In the genomic region with DNA sequence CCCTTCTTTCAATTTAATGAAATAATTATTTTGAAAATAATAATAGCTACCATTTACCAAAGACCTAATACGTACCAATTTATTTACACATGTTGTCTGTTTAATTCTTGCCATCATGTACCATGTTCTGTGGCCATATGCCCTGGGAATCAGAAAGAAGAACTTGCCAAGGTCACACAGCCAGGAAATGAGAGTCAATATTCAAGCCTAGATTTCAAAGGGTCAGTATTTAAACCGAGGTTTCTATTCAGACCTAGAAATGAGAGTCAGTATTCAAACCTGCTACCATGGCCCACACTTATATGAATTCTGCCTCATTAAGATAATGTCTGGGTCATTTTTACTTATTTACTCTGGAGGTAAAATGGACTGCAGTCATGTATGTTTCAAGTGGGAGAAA, we compare ENCODE assay signal across 14 cellular contexts.
DNase-seq lines count a peak whose midpoint lies in the region; ATAC-seq, FAIRE-seq and TF ChIP-seq lines count a peak whose summit lies in the region.
"Had no signal": no experiment of that assay in that cellular context is flagged by ENCODE, and none has a peak within 500 bp of the region (broad histone marks: within the 10 kb centered on the region; RNA-seq: fewer than 3 reads in every experiment).

No MANE protein-coding gene starts in this region.

- POLR2A ChIA-PET in HepG2 (lab: Yijun Ruan, JAX) = no interaction called here
- POLR2A ChIA-PET in CD8-positive, alpha-beta memory T cell (lab: Charles Lee) = no interaction called here

- CTCF ChIA-PET in HepG2 (lab: Yijun Ruan, JAX; ENCODE audit: low intra/inter-chr PET ratio, low total read pairs) = no interaction called here
- CTCF ChIA-PET in CD8-positive, alpha-beta memory T cell (lab: Charles Lee) = interaction anchor here (1.3 kb wide), 1 partner anchor 59 kb away, joined by 3 read pairs; no protein-coding TSS in a partner anchor

- H3K27ac Mint-ChIP-seq in GM23338 (no peak overlapping the region), glutamatergic neuron (ENCODE audit: unreplicated experiment) (no peak overlapping the region)
- no peak overlapping the region for H3K27ac Mint-ChIP-seq in CD8-positive, alpha-beta memory T cell
- H3K27ac Mint-ChIP-seq: activated T-cell treated with anti-CD3 and anti-CD28 coated beads, Interleukin-2, amount 50 U/mL, for 24 hours; T-helper 1 cell treated with Interleukin-12 subunit alpha and Interleukin-12 subunit beta and Interleukin-4 antibody, amounts not matched to agents 30 μg/mL and 1 μg/mL, for 36 hours had no signal

- no peaks in the 10 kb centered on the region for H3K9me2 ChIP-seq in GM23338 (ENCODE audit: insufficient read depth)

- H3K79me2 ChIP-seq in HepG2 (ENCODE audit: insufficient read depth, low read length) (no peaks in the 10 kb centered on the region), GM23338 (replicated peaks; ENCODE audit: insufficient read depth) (no peaks in the 10 kb centered on the region)
- H3K79me2 ChIP-seq: parathyroid adenoma had no signal

- in situ Hi-C loops in HepG2 (cut with HindIII; ENCODE audit: extremely low pct_ligation_motif_present, low pct_unique_long_range_greater_than_20kb) = no loop called here

- peak; percentile 46 for FAIRE-seq in HepG2 (lab: Jason Lieb, UNC)

- H3K9me3 ChIP-seq in HepG2 (ENCODE audit: low read length) = no peaks in the 10 kb centered on the region
- H3K9me3 ChIP-seq in CD8-positive, alpha-beta memory T cell (ENCODE audit: low read length) = no peaks in the 10 kb centered on the region

- TF ChIP-seq POLR2A in HepG2 (IDR thresholded peaks at IDR 0.05; ENCODE audit: insufficient read depth in 1 of 2, low read depth in 2 of 2, low read length in 2 of 2) = no peak

- ATAC-seq in GM19463 (IDR thresholded peaks at IDR 0.05; ENCODE audit: unreplicated experiment) = peak; percentile 36
- ATAC-seq in HG03196 (IDR thresholded peaks at IDR 0.05; ENCODE audit: unreplicated experiment) = peak; percentile 42
- peak; percentile 52 for ATAC-seq in HepG2
- no peak for ATAC-seq in GM23338

- peak overlapping the region; percentile 86 for H3K27ac ChIP-seq in C4-2B
- H3K27ac ChIP-seq in HepG2 (ENCODE audit: extremely low read length, insufficient read depth, low read length) = peak overlapping the region; percentile 47
- no peak overlapping the region for H3K27ac ChIP-seq in GM23338 (ENCODE audit: low read depth)
- H3K27ac ChIP-seq in CD8-positive, alpha-beta memory T cell (ENCODE audit: low read depth, low read length) = no peak overlapping the region
- H3K27ac ChIP-seq: parathyroid adenoma had no signal

- H3K4me1 ChIP-seq in HepG2 (ENCODE audit: insufficient read depth, low read length) (peaks cover 22% of the 10 kb centered on the region), GM23338 (ENCODE audit: insufficient read depth) (no peaks in the 10 kb centered on the region)
- no peaks in the 10 kb centered on the region for H3K4me1 ChIP-seq in CD8-positive, alpha-beta memory T cell (ENCODE audit: insufficient read depth, low read length)
- H3K4me1 ChIP-seq: parathyroid adenoma had no signal

- DNase-seq in HepG2 (ENCODE audit: low spot score) (no peak), NCI-H510A treated with DMSO at 0.1 percent for 48 hours (lab: John Stamatoyannopoulos, UW) (no peak), GM23338 (ENCODE audit: low spot score) (no peak), glutamatergic neuron (no peak)
- DNase-seq in CD8-positive, alpha-beta memory T cell = no peak
- DNase-seq: activated CD4-positive, alpha-beta T cell treated with anti-CD3 and anti-CD28 coated beads for 1 hour; activated T-cell treated with anti-CD3 and anti-CD28 coated beads, Interleukin-2, amount 50 U/mL, for 24 hours; NCI-H526 treated with DMSO at 0.1 percent for 48 hours had no signal

- H3K36me3 Mint-ChIP-seq in GM23338 (ENCODE audit: low read depth) (no peaks in the 10 kb centered on the region), glutamatergic neuron (ENCODE audit: unreplicated experiment) (no peaks in the 10 kb centered on the region)
- H3K36me3 Mint-ChIP-seq in CD8-positive, alpha-beta memory T cell = no peaks in the 10 kb centered on the region
- H3K36me3 Mint-ChIP-seq: type B pancreatic cell had no signal

- no peak overlapping the region; the same call in 1 of the 2 replicates for H3K9ac ChIP-seq in HepG2 (ENCODE audit: insufficient read depth, low read depth, low read length)
- H3K9ac ChIP-seq: parathyroid adenoma had no signal

- H3K27me3 Mint-ChIP-seq in GM23338 (ENCODE audit: insufficient read depth, low read depth, poor library complexity) (peaks cover 4% of the 10 kb centered on the region), glutamatergic neuron (ENCODE audit: unreplicated experiment) (no peaks in the 10 kb centered on the region)
- H3K27me3 Mint-ChIP-seq in CD8-positive, alpha-beta memory T cell = no peaks in the 10 kb centered on the region
- H3K27me3 Mint-ChIP-seq: activated T-cell treated with anti-CD3 and anti-CD28 coated beads, Interleukin-2, amount 50 U/mL, for 24 hours; type B pancreatic cell had no signal

- no peaks in the 10 kb centered on the region for H3K36me3 ChIP-seq in HepG2 (replicated peaks in 1 of 2; ENCODE audit: control insufficient read depth in 1 of 2, insufficient read depth in 2 of 2, low read length in 2 of 2)
- no peaks in the 10 kb centered on the region for H3K36me3 ChIP-seq in GM23338 (ENCODE audit: insufficient read depth)
- no peaks in the 10 kb centered on the region for H3K36me3 ChIP-seq in CD8-positive, alpha-beta memory T cell (ENCODE audit: insufficient read depth, low read length)

- H2AFZ ChIP-seq in HepG2 (ENCODE audit: low read length) (no peak overlapping the region), GM23338 (no peak overlapping the region)

- TF ChIP-seq EP300 in HepG2 (IDR thresholded peaks at IDR 0.05; ENCODE audit: low read depth in 2 of 2, low read length in 2 of 2) (no peak), HepG2 (CRISPR knock-in tag; IDR thresholded peaks at IDR 0.05; ENCODE audit: borderline replicate concordance) (no peak)

- TF ChIP-seq RAD21 in HepG2 (CRISPR knock-in tag; IDR thresholded peaks at IDR 0.05) = no peak

- H3K4me1 Mint-ChIP-seq in GM23338 = no peaks in the 10 kb centered on the region
- H3K4me1 Mint-ChIP-seq in glutamatergic neuron (ENCODE audit: low read depth, unreplicated experiment) = no peaks in the 10 kb centered on the region
- H3K4me1 Mint-ChIP-seq in CD8-positive, alpha-beta memory T cell = peaks cover 0 to 10% (median 0%) of the 10 kb centered on the region in 3 donors

- no peaks in the 10 kb centered on the region for H3K9me3 Mint-ChIP-seq in GM23338
- H3K9me3 Mint-ChIP-seq in glutamatergic neuron (ENCODE audit: unreplicated experiment) = no peaks in the 10 kb centered on the region
- H3K9me3 Mint-ChIP-seq in CD8-positive, alpha-beta memory T cell = no peaks in the 10 kb centered on the region
- H3K9me3 Mint-ChIP-seq: activated T-cell treated with anti-CD3 and anti-CD28 coated beads, Interleukin-2, amount 50 U/mL, for 24 hours; T-helper 1 cell treated with Interleukin-12 subunit alpha and Interleukin-12 subunit beta and Interleukin-4 antibody, amounts not matched to agents 30 μg/mL and 1 μg/mL, for 36 hours; type B pancreatic cell had no signal

- no peak overlapping the region for H3K4me3 Mint-ChIP-seq in GM23338
- no peak overlapping the region for H3K4me3 Mint-ChIP-seq in glutamatergic neuron (ENCODE audit: unreplicated experiment)
- no peak overlapping the region for H3K4me3 Mint-ChIP-seq in CD8-positive, alpha-beta memory T cell
- H3K4me3 Mint-ChIP-seq: activated T-cell treated with anti-CD3 and anti-CD28 coated beads, Interleukin-2, amount 50 U/mL, for 24 hours; T-helper 1 cell treated with Interleukin-12 subunit alpha and Interleukin-12 subunit beta and Interleukin-4 antibody, amounts not matched to agents 30 μg/mL and 1 μg/mL, for 36 hours had no signal

- intact Hi-C loops in HepG2 (cut with micrococcal nuclease; ENCODE audit: unreplicated experiment) = no loop called here

- no TSS peak for BruUV-seq in HepG2 (replicated peaks; lab: Mats Ljungman, UMichigan)

- no peaks in the 10 kb centered on the region for H4K20me1 ChIP-seq in HepG2 (ENCODE audit: insufficient read depth, low read length)
- no peaks in the 10 kb centered on the region for H4K20me1 ChIP-seq in GM23338 (replicated peaks; ENCODE audit: insufficient read depth)

- peak overlapping the region; percentile 74 for H3K4me2 ChIP-seq in HepG2 (ENCODE audit: low read depth, low read length)
- H3K4me2 ChIP-seq in GM23338 = no peak overlapping the region

- WGBS in HepG2 (ENCODE audit: low lambda C conversion rate) = 1% methylated on average over 2 of the region's 2 CpGs

- no peaks in the 10 kb centered on the region for H3K27me3 ChIP-seq in HepG2 (ENCODE audit: control insufficient read depth in 1 of 2, insufficient read depth in 2 of 2, low read length in 2 of 2)
- H3K27me3 ChIP-seq in GM23338 (ENCODE audit: insufficient read depth) = no peaks in the 10 kb centered on the region
- no peaks in the 10 kb centered on the region for H3K27me3 ChIP-seq in CD8-positive, alpha-beta memory T cell (ENCODE audit: insufficient read depth, low read length, poor library complexity, severe bottlenecking)

- H3K4me3 ChIP-seq in HepG2 (replicated peaks in 1 of 3; ENCODE audit: insufficient read depth in 1 of 3, low read depth in 2 of 3, low read length in 3 of 3) (peak overlapping the region in 2 of 3 experiments; percentile 47 to 54; a peak in 4 of 6 replicates), GM23338 (no peak overlapping the region)
- H3K4me3 ChIP-seq in CD8-positive, alpha-beta memory T cell (ENCODE audit: low read length) = no peak overlapping the region

- no peak for TF ChIP-seq CTCF in C4-2B (conservative IDR thresholded peaks at IDR 0.05)
- TF ChIP-seq CTCF in HepG2 (CRISPR knock-in tag; IDR thresholded peaks at IDR 0.05) = no peak
- TF ChIP-seq CTCF in GM23338 (conservative IDR thresholded peaks at IDR 0.05; ENCODE audit: low read depth in 2 of 2) = no peak
- TF ChIP-seq CTCF in glutamatergic neuron (IDR thresholded peaks at IDR 0.05; ENCODE audit: partially characterized antibody, unreplicated experiment) = no peak

- no peaks in the 10 kb centered on the region for H3F3A ChIP-seq in GM23338 (replicated peaks; ENCODE audit: low read depth)

TF ChIP-seq in HepG2, 621 proteins besides CTCF, POLR2A, EP300 and RAD21 (continues in another document):
- TF ChIP-seq ZNF772 (CRISPR knock-in tag; IDR thresholded peaks at IDR 0.05) = 0 out of 2 replicates have a peak, but pooled peaks have one; percentile 15
- 0 out of 2 replicates have a peak, but pooled peaks have one; percentile 52 for TF ChIP-seq ELF4 (CRISPR knock-in tag; IDR thresholded peaks at IDR 0.05; ENCODE audit: borderline replicate concordance)

TF ChIP-seq in GM23338, 12 proteins besides CTCF, POLR2A, EP300 and RAD21 (continues in another document):
- TF ChIP-seq NANOG (IDR thresholded peaks at IDR 0.05; ENCODE audit: borderline replicate concordance) (no peak), STAT1 (IDR thresholded peaks at IDR 0.05; ENCODE audit: unreplicated experiment) (no peak), POLR2AphosphoS5 (IDR thresholded peaks at IDR 0.05; ENCODE audit: low read depth) (no peak), ZNF114 (CRISPR knock-in tag; IDR thresholded peaks at IDR 0.05) (no peak), ZNF331 (CRISPR knock-in tag; IDR thresholded peaks at IDR 0.05; ENCODE audit: low read depth) (no peak), EZH2 (IDR thresholded peaks at IDR 0.05; ENCODE audit: low read depth, unreplicated experiment) (no peak), CREB1 (CRISPR knock-in tag; IDR thresholded peaks at IDR 0.05; ENCODE audit: low read depth) (no peak)

Comparison
In these comparisons a context has a peak if more than half of its experiments do, and no peak if none do; other contexts are left out.
1. H3K27ac ChIP-seq: peak in C4-2B (single experiment) and HepG2 (single experiment); none in GM23338 (single experiment) and CD8-positive, alpha-beta memory T cell (single experiment).
2. H3K4me3 ChIP-seq: peak in HepG2 (2 of 3); none in GM23338 (single experiment) and CD8-positive, alpha-beta memory T cell (single experiment).